Comparison of ENCODE assay signal across 10 cellular contexts in genomic region chr6:53432318-53433161, GRCh38.
DNase-seq lines count a peak whose midpoint lies in the region; ATAC-seq and TF ChIP-seq lines count a peak whose summit lies in the region.
"Had no signal": no experiment of that assay in that cellular context is flagged by ENCODE, and none has a peak within 500 bp of the region (broad histone marks: within the 10 kb centered on the region; RNA-seq: fewer than 3 reads in every experiment).

No MANE protein-coding gene starts in this region.

- POLR2A ChIA-PET in CD4-positive, alpha-beta memory T cell (lab: Charles Lee; ENCODE audit: partially characterized antibody) = no interaction called here
- POLR2A ChIA-PET in SK-N-SH (lab: Yijun Ruan, JAX) = no interaction called here

- no peak overlapping the region for H3K4me3 Mint-ChIP-seq in CD4-positive, alpha-beta memory T cell

- no peak overlapping the region for H3K4me3 ChIP-seq in right cardiac atrium (ENCODE audit: low read length)
- H3K4me3 ChIP-seq in RWPE2 (ENCODE audit: severe bottlenecking) = no peak overlapping the region
- no peak overlapping the region for H3K4me3 ChIP-seq in vagina
- no peak overlapping the region for H3K4me3 ChIP-seq in CD4-positive, alpha-beta memory T cell (ENCODE audit: low read length in 2 of 2)
- no peak overlapping the region for H3K4me3 ChIP-seq in SK-N-SH (ENCODE audit: low read depth in 2 of 2, low read length in 1 of 2)
- H3K4me3 ChIP-seq: skin epidermis, thyroid gland had no signal

- no peak overlapping the region for H2AFZ ChIP-seq in SK-N-SH (ENCODE audit: low read depth)

- intact Hi-C loops in right cardiac atrium (cut with DNase I) = no loop called here
- intact Hi-C loops in Right ventricle myocardium inferior (cut with DNase I) = no loop called here
- intact Hi-C loops in vagina (cut with DNase I) = no loop called here
- intact Hi-C loops in CD4-positive, alpha-beta memory T cell (cut with micrococcal nuclease) = no loop called here

- H3K36me3 ChIP-seq in RWPE2 (ENCODE audit: low read depth) = no peaks in the 10 kb centered on the region
- H3K36me3 ChIP-seq in vagina = no peaks in the 10 kb centered on the region
- H3K36me3 ChIP-seq in CD4-positive, alpha-beta memory T cell (ENCODE audit: insufficient read depth, low read length) = no peaks in the 10 kb centered on the region
- no peaks in the 10 kb centered on the region for H3K36me3 ChIP-seq in SK-N-SH (replicated peaks in 1 of 2; ENCODE audit: control insufficient read depth in 1 of 2, insufficient read depth in 2 of 2, low read length in 1 of 2)
- H3K36me3 ChIP-seq: thyroid gland had no signal

- TF ChIP-seq RAD21 in SK-N-SH (IDR thresholded peaks at IDR 0.05; ENCODE audit: low read length) = no peak

- CTCF ChIA-PET in CD4-positive, alpha-beta memory T cell (lab: Charles Lee; ENCODE audit: partially characterized antibody) = interaction anchor here (1.8 to 11.5 kb wide), 2 partner anchors 21 to 261 kb away, joined by 7 to 119 read pairs; no protein-coding TSS in a partner anchor
- CTCF ChIA-PET in SK-N-SH (lab: Yijun Ruan, JAX) = interaction anchor here (1.1 to 2.4 kb wide), 2 partner anchors 22 to 260 kb away, joined by 8 to 10 read pairs; no protein-coding TSS in a partner anchor

- peaks cover 0 to 15% (median 9%) of the 10 kb centered on the region in 4 donors for H3K4me1 Mint-ChIP-seq in CD4-positive, alpha-beta memory T cell

- H3F3A ChIP-seq in SK-N-SH (replicated peaks; ENCODE audit: insufficient read depth) = no peaks in the 10 kb centered on the region

- H3K9me3 Mint-ChIP-seq in CD4-positive, alpha-beta memory T cell = no peaks in the 10 kb centered on the region

- no peak overlapping the region for H3K4me2 ChIP-seq in SK-N-SH

- H3K9me3 ChIP-seq in right cardiac atrium (ENCODE audit: control insufficient read depth, low read length) (no peaks in the 10 kb centered on the region), RWPE2 (ENCODE audit: severe bottlenecking) (no peaks in the 10 kb centered on the region), vagina (no peaks in the 10 kb centered on the region), SK-N-SH (no peaks in the 10 kb centered on the region)
- H3K9me3 ChIP-seq in CD4-positive, alpha-beta memory T cell (ENCODE audit: control insufficient read depth in 1 of 2, low read length in 2 of 2) = no peaks in the 10 kb centered on the region
- H3K9me3 ChIP-seq: thyroid gland had no signal

- 72% methylated on average over 8 of the region's 8 CpGs for WGBS in right cardiac atrium
- WGBS in SK-N-SH (ENCODE audit: low lambda C conversion rate) = 43% methylated on average over 8 of the region's 8 CpGs

- TF ChIP-seq CTCF in RWPE2 (IDR thresholded peaks at IDR 0.05; ENCODE audit: poor library complexity, severe bottlenecking) (no peak), vagina (IDR thresholded peaks at IDR 0.05) (no peak), SK-N-SH (IDR thresholded peaks at IDR 0.05) (no peak)

- H3K4me1 ChIP-seq in right cardiac atrium (ENCODE audit: control insufficient read depth, insufficient read depth, low read length) (no peaks in the 10 kb centered on the region), RWPE2 (ENCODE audit: insufficient read depth, poor library complexity, severe bottlenecking) (peaks cover 3% of the 10 kb centered on the region), vagina (peaks cover 22% of the 10 kb centered on the region), SK-N-SH (ENCODE audit: control insufficient read depth in 1 of 2, insufficient read depth in 2 of 2, low read depth in 1 of 2, low read length in 1 of 2) (no peaks in the 10 kb centered on the region)
- H3K4me1 ChIP-seq in CD4-positive, alpha-beta memory T cell (ENCODE audit: insufficient read depth, low read length) = no peaks in the 10 kb centered on the region
- H3K4me1 ChIP-seq: thyroid gland had no signal

- no peaks in the 10 kb centered on the region for H3K27me3 Mint-ChIP-seq in CD4-positive, alpha-beta memory T cell

- H3K27me3 ChIP-seq in right cardiac atrium (ENCODE audit: control insufficient read depth, insufficient read depth) (no peaks in the 10 kb centered on the region), RWPE2 (ENCODE audit: insufficient read depth, poor library complexity, severe bottlenecking) (no peaks in the 10 kb centered on the region), vagina (no peaks in the 10 kb centered on the region), SK-N-SH (ENCODE audit: insufficient read depth) (no peaks in the 10 kb centered on the region; the same call in 1 of the 2 replicates)
- no peaks in the 10 kb centered on the region for H3K27me3 ChIP-seq in CD4-positive, alpha-beta memory T cell (ENCODE audit: insufficient read depth, low read length)
- H3K27me3 ChIP-seq: thyroid gland had no signal

- H3K9me2 ChIP-seq in SK-N-SH = no peaks in the 10 kb centered on the region

- H3K79me2 ChIP-seq in SK-N-SH (ENCODE audit: insufficient read depth) = no peaks in the 10 kb centered on the region

- no peak for TF ChIP-seq EP300 in SK-N-SH (IDR thresholded peaks at IDR 0.05; ENCODE audit: borderline replicate concordance in 1 of 2, low read depth in 1 of 2, low read length in 1 of 2)

- no peak overlapping the region for H3K9ac ChIP-seq in SK-N-SH

- H3K27ac ChIP-seq in right cardiac atrium (ENCODE audit: low read length) (no peak overlapping the region), RWPE2 (ENCODE audit: poor library complexity, severe bottlenecking) (no peak overlapping the region), vagina (peak overlapping the region; percentile 24), SK-N-SH (ENCODE audit: low read depth in 2 of 2, low read length in 1 of 2) (no peak overlapping the region)
- no peak overlapping the region for H3K27ac ChIP-seq in CD4-positive, alpha-beta memory T cell (ENCODE audit: low read depth, low read length)
- H3K27ac ChIP-seq: thyroid gland had no signal

- H3K36me3 Mint-ChIP-seq in CD4-positive, alpha-beta memory T cell = no peaks in the 10 kb centered on the region

- H3K27ac Mint-ChIP-seq in CD4-positive, alpha-beta memory T cell = no peak overlapping the region

- no peaks in the 10 kb centered on the region for H4K20me1 ChIP-seq in SK-N-SH (ENCODE audit: insufficient read depth)

- no peak for DNase-seq in right cardiac atrium
- no peak for DNase-seq in Right ventricle myocardium inferior (ENCODE audit: missing footprints)
- no peak for DNase-seq in RWPE2 (ENCODE audit: low spot score)
- peak; percentile 21 for DNase-seq in glomerular visceral epithelial cell (ENCODE audit: extremely low spot score)
- DNase-seq in vagina (ENCODE audit: extremely low spot score in 2 of 2) = no peak
- DNase-seq in Ammon's horn (ENCODE audit: low spot score) = no peak
- no peak for DNase-seq in CD4-positive, alpha-beta memory T cell
- no peak for DNase-seq in SK-N-SH
- DNase-seq: thyroid gland had no signal

- no peak for TF ChIP-seq POLR2A in vagina (IDR thresholded peaks at IDR 0.05)

- ATAC-seq in right cardiac atrium (peak; percentile 40 to 55), Right ventricle myocardium inferior (no peak), RWPE2 (ENCODE audit: low read depth) (peak; percentile 84)

TF ChIP-seq in SK-N-SH, 30 proteins besides CTCF, POLR2A, EP300 and RAD21:
- TF ChIP-seq PBX3 (IDR thresholded peaks at IDR 0.05) = no peak
- no peak for TF ChIP-seq MEF2A (IDR thresholded peaks at IDR 0.05; ENCODE audit: borderline replicate concordance, low read depth)
- no peak for TF ChIP-seq TCF12 (IDR thresholded peaks at IDR 0.05)
- TF ChIP-seq RCOR1 (IDR thresholded peaks at IDR 0.05; ENCODE audit: low read length) = no peak
